Comparison of ENCODE assay signal across 20 cellular contexts in the genomic region with DNA sequence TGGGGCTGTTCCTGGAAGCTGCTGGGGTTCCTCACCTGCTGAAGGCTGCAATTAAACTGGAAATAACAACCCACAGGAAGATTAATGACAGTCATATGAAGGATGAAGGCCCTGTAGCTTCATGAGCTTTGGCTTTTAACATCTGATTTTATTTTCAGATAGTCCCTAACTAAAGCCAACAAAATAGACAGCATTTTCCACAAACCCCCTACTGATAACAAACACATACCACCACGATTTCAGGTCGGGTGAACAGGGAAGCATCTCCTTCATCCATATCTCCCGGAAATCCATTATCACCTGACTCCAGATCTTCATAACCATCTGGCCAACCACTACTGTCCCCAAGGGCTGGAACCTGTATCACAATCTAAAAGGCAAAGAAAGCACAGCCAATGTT.
A peak's percentile ranks its signal among the peaks of the same experiment; 100 is the strongest.
DNase-seq lines count a peak whose midpoint lies in the region; ATAC-seq and TF ChIP-seq lines count a peak whose summit lies in the region.
"Had no signal": no experiment of that assay in that cellular context is flagged by ENCODE, and none has a peak within 500 bp of the region (broad histone marks: within the 10 kb centered on the region; RNA-seq: fewer than 3 reads in every experiment).

No MANE protein-coding gene starts in this region.

- 91% methylated on average over 3 of the region's 3 CpGs for WGBS in mesenchymal stem cell

- no peak overlapping the region for H2BK12ac ChIP-seq in mesenchymal stem cell (ENCODE audit: low read length in 2 of 2)

- H3K23ac ChIP-seq in mesenchymal stem cell (ENCODE audit: low read length in 2 of 2) = no peak overlapping the region

- no peak overlapping the region for H3K4me2 ChIP-seq in mesenchymal stem cell (ENCODE audit: low read length, poor library complexity, severe bottlenecking)

- no peak for TF ChIP-seq POLR2A in vagina (IDR thresholded peaks at IDR 0.05)

- DNase-seq in stimulated activated naive CD8-positive, alpha-beta T cell treated with anti-CD3 and anti-CD28 coated beads, Interleukin-15, Interleukin-2, amounts not matched to agents 100 U/mL and 50 U/mL, for 24 hours = no peak
- DNase-seq in effector memory CD8-positive, alpha-beta T cell = no peak
- DNase-seq in mesenchymal stem cell (no peak), vagina (ENCODE audit: extremely low spot score in 2 of 2) (no peak), NCI-H82 (lab: John Stamatoyannopoulos, UW) (no peak)
- DNase-seq: CD4-positive, alpha-beta memory T cell; DND-41; MM.1S; NCI-H1048; NCI-H1436 treated with DMSO at 0.1 percent for 48 hours; NCI-H2029; NCI-H2227 treated with DMSO at 0.1 percent for 48 hours; NCI-H510A treated with DMSO at 0.1 percent for 48 hours; NCI-H774; SHP77 had no signal

- H3K36me3 Mint-ChIP-seq in stimulated activated naive CD8-positive, alpha-beta T cell treated with anti-CD3 and anti-CD28 coated beads, Interleukin-15, Interleukin-2, amounts not matched to agents 100 ng/mL and 50 ng/mL, for 24 hours (ENCODE audit: low read depth) = peaks cover 51% of the 10 kb centered on the region
- H3K36me3 Mint-ChIP-seq in effector memory CD8-positive, alpha-beta T cell (ENCODE audit: insufficient read depth) = peaks cover 87% of the 10 kb centered on the region

- no peak overlapping the region for H2BK15ac ChIP-seq in mesenchymal stem cell (ENCODE audit: low read depth, poor library complexity, severe bottlenecking)

- H2BK120ac ChIP-seq in mesenchymal stem cell (ENCODE audit: low read depth, low read length) = no peak overlapping the region

- H3K27me3 ChIP-seq in mesenchymal stem cell (ENCODE audit: control insufficient read depth in 1 of 2, insufficient read depth in 1 of 2, low read length in 2 of 2) (no peaks in the 10 kb centered on the region), vagina (no peaks in the 10 kb centered on the region)

- H3K27ac Mint-ChIP-seq in stimulated activated naive CD8-positive, alpha-beta T cell treated with anti-CD3 and anti-CD28 coated beads, Interleukin-15, Interleukin-2, amounts not matched to agents 100 ng/mL and 50 ng/mL, for 24 hours = peak overlapping the region; percentile 53
- peak overlapping the region; percentile 28 to 85 for H3K27ac Mint-ChIP-seq in effector memory CD8-positive, alpha-beta T cell

- H3K4me1 ChIP-seq in mesenchymal stem cell (ENCODE audit: control insufficient read depth, insufficient read depth, low read depth, low read length) (peaks cover 2% of the 10 kb centered on the region), vagina (peaks cover 19% of the 10 kb centered on the region)
- H3K4me1 ChIP-seq: HAP-1 had no signal

- no peak for TF ChIP-seq CTCF in vagina (IDR thresholded peaks at IDR 0.05)

- no peak for ATAC-seq in stimulated activated naive CD8-positive, alpha-beta T cell treated with anti-CD3 and anti-CD28 coated beads, Interleukin-15, Interleukin-2, amounts not matched to agents 100 U/mL and 50 U/mL, for 24 hours
- no peak for ATAC-seq in effector memory CD8-positive, alpha-beta T cell (replicated peaks)
- ATAC-seq in HG03159 (IDR thresholded peaks at IDR 0.05; ENCODE audit: unreplicated experiment) (no peak), HG02759 (IDR thresholded peaks at IDR 0.05; ENCODE audit: unreplicated experiment) (no peak)
- ATAC-seq: GM12878 had no signal

- peak overlapping the region; percentile 23 for H3K9ac ChIP-seq in mesenchymal stem cell (ENCODE audit: low read length)

- no peaks in the 10 kb centered on the region for H3K27me3 Mint-ChIP-seq in stimulated activated naive CD8-positive, alpha-beta T cell treated with anti-CD3 and anti-CD28 coated beads, Interleukin-15, Interleukin-2, amounts not matched to agents 100 ng/mL and 50 ng/mL, for 24 hours
- no peaks in the 10 kb centered on the region for H3K27me3 Mint-ChIP-seq in effector memory CD8-positive, alpha-beta T cell
- H3K27me3 Mint-ChIP-seq: CD4-positive, alpha-beta memory T cell had no signal

- no peak overlapping the region for H3K14ac ChIP-seq in mesenchymal stem cell (ENCODE audit: low read length in 2 of 2)

- no peaks in the 10 kb centered on the region for H3K79me1 ChIP-seq in mesenchymal stem cell (replicated peaks; ENCODE audit: low read length, poor library complexity, severe bottlenecking)

- H3K9me3 ChIP-seq in mesenchymal stem cell (ENCODE audit: control insufficient read depth, low read length) (no peaks in the 10 kb centered on the region), vagina (no peaks in the 10 kb centered on the region)
- H3K9me3 ChIP-seq: HAP-1 had no signal

- peaks cover 40% of the 10 kb centered on the region for H3K4me1 Mint-ChIP-seq in stimulated activated naive CD8-positive, alpha-beta T cell treated with anti-CD3 and anti-CD28 coated beads, Interleukin-15, Interleukin-2, amounts not matched to agents 100 ng/mL and 50 ng/mL, for 24 hours (ENCODE audit: low read depth)
- peaks cover 22 to 43% of the 10 kb centered on the region in 2 donors for H3K4me1 Mint-ChIP-seq in effector memory CD8-positive, alpha-beta T cell (ENCODE audit: low read depth in 2 of 2)

- H4K91ac ChIP-seq in mesenchymal stem cell (ENCODE audit: low read length) = no peak overlapping the region

- no peak overlapping the region for H3K4ac ChIP-seq in mesenchymal stem cell (ENCODE audit: low read depth in 1 of 2, low read length in 2 of 2)

- no peak overlapping the region for H2AK5ac ChIP-seq in mesenchymal stem cell (ENCODE audit: low read length, severe bottlenecking)

- no peak overlapping the region for H3K4me3 ChIP-seq in mesenchymal stem cell (ENCODE audit: insufficient read depth in 1 of 2, low read depth in 1 of 2, low read length in 2 of 2)
- no peak overlapping the region for H3K4me3 ChIP-seq in vagina
- H3K4me3 ChIP-seq: GM12878, HAP-1 had no signal

- H3K36me3 ChIP-seq in mesenchymal stem cell (ENCODE audit: control insufficient read depth in 1 of 2, insufficient read depth in 2 of 2, low read depth in 1 of 2, low read length in 2 of 2) (peaks cover 19 to 99% of the 10 kb centered on the region in 2 experiments), vagina (peaks cover 0 to 64% of the 10 kb centered on the region in 2 donors)
- H3K36me3 ChIP-seq: HAP-1 had no signal

- intact Hi-C loops in vagina (cut with DNase I) = no loop called here

- H3K9me3 Mint-ChIP-seq in stimulated activated naive CD8-positive, alpha-beta T cell treated with anti-CD3 and anti-CD28 coated beads, Interleukin-15, Interleukin-2, amounts not matched to agents 100 ng/mL and 50 ng/mL, for 24 hours = no peaks in the 10 kb centered on the region
- no peaks in the 10 kb centered on the region for H3K9me3 Mint-ChIP-seq in effector memory CD8-positive, alpha-beta T cell
- H3K9me3 Mint-ChIP-seq: CD4-positive, alpha-beta memory T cell had no signal

- no peak overlapping the region for H2AFZ ChIP-seq in mesenchymal stem cell (ENCODE audit: low read depth, low read length)

- H4K8ac ChIP-seq in mesenchymal stem cell (ENCODE audit: low read length) = no peak overlapping the region

- H3K18ac ChIP-seq in mesenchymal stem cell (ENCODE audit: low read depth in 1 of 2, low read length in 2 of 2) = peak overlapping the region in 1 of 2 experiments; percentile 41

- H3K4me3 Mint-ChIP-seq in stimulated activated naive CD8-positive, alpha-beta T cell treated with anti-CD3 and anti-CD28 coated beads, Interleukin-15, Interleukin-2, amounts not matched to agents 100 ng/mL and 50 ng/mL, for 24 hours = no peak overlapping the region
- H3K4me3 Mint-ChIP-seq in effector memory CD8-positive, alpha-beta T cell = no peak overlapping the region
- H3K4me3 Mint-ChIP-seq: CD4-positive, alpha-beta memory T cell had no signal

- H2BK5ac ChIP-seq in mesenchymal stem cell (ENCODE audit: low read depth, low read length, poor library complexity, severe bottlenecking) = no peak overlapping the region

- no peak overlapping the region for H3K27ac ChIP-seq in mesenchymal stem cell (ENCODE audit: low read length, poor library complexity, severe bottlenecking)
- peak overlapping the region; percentile 37 for H3K27ac ChIP-seq in vagina
